Comparison of ENCODE assay signal across 15 cellular contexts in genomic region chr19:10816691-10817090, GRCh38. TPM values are rescaled to one million over a fixed set of nuclear protein-coding genes. Genes with fewer than 3 reads are reported as not detected.
A peak's percentile ranks its signal among the peaks of the same experiment; 100 is the strongest.
DNase-seq lines count a peak whose midpoint lies in the region; TF ChIP-seq lines count a peak whose summit lies in the region.
"Had no signal": no experiment of that assay in that cellular context is flagged by ENCODE, and none has a peak within 500 bp of the region (broad histone marks: within the 10 kb centered on the region; RNA-seq: fewer than 3 reads in every experiment).

No MANE protein-coding gene starts in this region.

- no peaks in the 10 kb centered on the region for H3K27me3 ChIP-seq in colonic mucosa
- H3K27me3 ChIP-seq in tibial nerve, result no peaks in the 10 kb centered on the region

- DNase-seq in activated T-cell treated with anti-CD3 and anti-CD28 coated beads, Interleukin-2, amount 50 U/mL, for 24 hours, result no peak
- DNase-seq in activated T-cell treated with anti-CD3 and anti-CD28 coated beads for 4 hours (no peak), colonic mucosa (no peak), nephron progenitor cell (no peak), tibial nerve (ENCODE audit: low spot score in 2 of 2) (no peak), NCI-H2107 treated with DMSO at 0.1 percent for 48 hours (lab: John Stamatoyannopoulos, UW; ENCODE audit: unreplicated experiment) (no peak)
- no peak for DNase-seq in NK-92 treated with Interleukin-12 subunit alpha and Interleukin-12 subunit beta, amount 100 ng/mL, for 24 hours (lab: John Stamatoyannopoulos, UW)
- no peak for DNase-seq in effector CD4-positive, alpha-beta T cell
- DNase-seq: activated CD4-positive, alpha-beta T cell treated with anti-CD3 and anti-CD28 coated beads, Interleukin-2, amount 50 U/mL, for 48 hours; hypothalamus; midbrain; NCI-H1092 treated with DMSO at 0.1 percent for 48 hours; NCI-H748 treated with DMSO at 0.1 percent for 48 hours had no signal

- H3K36me3 ChIP-seq in colonic mucosa (peaks cover 10% of the 10 kb centered on the region), tibial nerve (peaks cover 0 to 97% (median 4%) of the 10 kb centered on the region in 3 donors)

- H3K4me3 ChIP-seq in colonic mucosa, result peak overlapping the region; percentile 18
- H3K4me3 ChIP-seq in tibial nerve, result peak overlapping the region; percentile 16 to 51 (median 28)

- no peaks in the 10 kb centered on the region for H3K9me3 Mint-ChIP-seq in activated T-cell treated with anti-CD3 and anti-CD28 coated beads, Interleukin-2, amount 50 U/mL, for 24 hours
- no peaks in the 10 kb centered on the region for H3K9me3 Mint-ChIP-seq in nephron progenitor cell
- H3K9me3 Mint-ChIP-seq: activated naive CD4-positive, alpha-beta T cell treated with anti-CD3 and anti-CD28 coated beads, Interleukin-2, amount 50 U/mL, for 24 hours had no signal

- H3K27ac Mint-ChIP-seq in activated T-cell treated with anti-CD3 and anti-CD28 coated beads, Interleukin-2, amount 50 U/mL, for 24 hours, result peak overlapping the region; percentile 69
- H3K27ac Mint-ChIP-seq in nephron progenitor cell, result peak overlapping the region; percentile 79

- no peaks in the 10 kb centered on the region for H3K27me3 Mint-ChIP-seq in activated T-cell treated with anti-CD3 and anti-CD28 coated beads, Interleukin-2, amount 50 U/mL, for 24 hours
- H3K27me3 Mint-ChIP-seq in nephron progenitor cell (ENCODE audit: low read depth, poor library complexity), result no peaks in the 10 kb centered on the region
- H3K27me3 Mint-ChIP-seq: activated naive CD4-positive, alpha-beta T cell treated with anti-CD3 and anti-CD28 coated beads, Interleukin-2, amount 50 U/mL, for 24 hours had no signal

- peaks cover 80% of the 10 kb centered on the region for H3K36me3 Mint-ChIP-seq in activated T-cell treated with anti-CD3 and anti-CD28 coated beads, Interleukin-2, amount 50 U/mL, for 24 hours (ENCODE audit: low read depth)
- peaks cover 42% of the 10 kb centered on the region for H3K36me3 Mint-ChIP-seq in nephron progenitor cell (ENCODE audit: low read depth)

- H3K9ac ChIP-seq in colonic mucosa (ENCODE audit: low read depth in 2 of 2, low read length in 2 of 2), result peak overlapping the region; percentile 46 to 64

- no peak for TF ChIP-seq EP300 in tibial nerve (IDR thresholded peaks at IDR 0.05)

- H3K4me3 Mint-ChIP-seq in activated T-cell treated with anti-CD3 and anti-CD28 coated beads, Interleukin-2, amount 50 U/mL, for 24 hours, result no peak overlapping the region
- no peak overlapping the region for H3K4me3 Mint-ChIP-seq in nephron progenitor cell
- H3K4me3 Mint-ChIP-seq: activated naive CD4-positive, alpha-beta T cell treated with anti-CD3 and anti-CD28 coated beads, Interleukin-2, amount 50 U/mL, for 24 hours had no signal

- TF ChIP-seq CTCF in colonic mucosa (IDR thresholded peaks at IDR 0.05) (no peak), nephron progenitor cell (IDR thresholded peaks at IDR 0.05) (no peak), tibial nerve (IDR thresholded peaks at IDR 0.05) (no peak)

- H3K9me3 ChIP-seq in colonic mucosa (no peaks in the 10 kb centered on the region), tibial nerve (no peaks in the 10 kb centered on the region)

- peaks cover 16% of the 10 kb centered on the region for H3K4me1 Mint-ChIP-seq in activated T-cell treated with anti-CD3 and anti-CD28 coated beads, Interleukin-2, amount 50 U/mL, for 24 hours (ENCODE audit: low read depth)
- peaks cover 15% of the 10 kb centered on the region for H3K4me1 Mint-ChIP-seq in nephron progenitor cell

- no peak for TF ChIP-seq POLR2A in tibial nerve (IDR thresholded peaks at IDR 0.05)

- H3K27ac ChIP-seq in colonic mucosa, result peak overlapping the region; percentile 65
- peak overlapping the region; percentile 58 to 90 (median 78) for H3K27ac ChIP-seq in tibial nerve

- WGBS in tibial nerve, 2 donors, result 43 to 46% methylated on average over 10 to 11 of the region's 11 CpGs

- intact Hi-C loops in colonic mucosa (cut with DNase I), result no loop called here

- H3K4me1 ChIP-seq in colonic mucosa, result no peaks in the 10 kb centered on the region
- peaks cover 0 to 43% (median 2%) of the 10 kb centered on the region in 4 donors for H3K4me1 ChIP-seq in tibial nerve

RNA-seq across cellular contexts. Expression of gene TMED1, which starts 19.3 kb away (rescaled TPM):
- total RNA-seq in colonic mucosa, result 10 to 100 TPM; 21.2 to 22.5 TPM
- 10 to 100 TPM; 18.0 to 33.7 (median 29.7) TPM for total RNA-seq in tibial nerve

RNA-seq across cellular contexts. Expression of gene C19orf38, which starts 31.5 kb away (rescaled TPM):
- 1 to 10 TPM in 1 of 2 donors, under 1 TPM in 1; 0.77 to 1.5 TPM for total RNA-seq in colonic mucosa
- total RNA-seq in tibial nerve, result 1 to 10 TPM in 2 of 4 donors, under 1 TPM in 2; 0.42 to 4.5 (median 2.4) TPM
- total RNA-seq: HT1080 had no signal

RNA-seq across cellular contexts. Expression of gene CARM1, which starts 54.7 kb away (rescaled TPM):
- total RNA-seq in colonic mucosa (10 to 100 TPM; 53.3 to 75.9 TPM), tibial nerve (10 to 100 TPM; 13.5 to 22.8 (median 14.0) TPM)
